23 cellular contexts compared by ENCODE assay signal in genomic region chr10:103199498-103199897, GRCh38. TPM values are rescaled to one million over a fixed set of nuclear protein-coding genes. Genes with fewer than 3 reads are reported as not detected.
"Had no signal": no experiment of that assay in that cellular context is flagged by ENCODE, and none has a peak within 500 bp of the region (broad histone marks: within the 10 kb centered on the region; RNA-seq: fewer than 3 reads in every experiment).

No MANE protein-coding gene starts in this region.

- H3K27me3 ChIP-seq: gastrocnemius medialis, heart left ventricle, right atrium auricular region, tibial artery had no signal

- H3K9me3 ChIP-seq: gastrocnemius medialis, heart left ventricle, prostate gland, right atrium auricular region, tibial artery had no signal

- H3K36me3 Mint-ChIP-seq: activated CD8-positive, alpha-beta memory T cell treated with anti-CD3 and anti-CD28 coated beads, Interleukin-2, amount 10 ng/mL, durations not matched to agents 7 days and 5 days; activated naive CD8-positive, alpha-beta T cell had no signal

- H3K4me1 ChIP-seq: prostate gland had no signal

- H3K27ac Mint-ChIP-seq: activated CD4-positive, alpha-beta memory T cell treated with anti-CD3 and anti-CD28 coated beads, Interleukin-2, amount 10 ng/mL, durations not matched to agents 7 days and 5 days; activated CD8-positive, alpha-beta memory T cell treated with anti-CD3 and anti-CD28 coated beads, Interleukin-2, amount 10 ng/mL, durations not matched to agents 7 days and 5 days; activated naive CD8-positive, alpha-beta T cell had no signal

- DNase-seq: activated CD4-positive, alpha-beta memory T cell treated with anti-CD3 and anti-CD28 coated beads, Interleukin-2, amount 10 ng/mL, durations not matched to agents 7 days and 5 days; activated CD4-positive, alpha-beta T cell treated with anti-CD3 and anti-CD28 coated beads for 48 hours; activated CD4-positive, CD25-positive, alpha-beta regulatory T cell; activated CD8-positive, alpha-beta memory T cell treated with anti-CD3 and anti-CD28 coated beads, Interleukin-2, amount 10 ng/mL, durations not matched to agents 7 days and 5 days; effector CD8-positive, alpha-beta T cell; gastrocnemius medialis; heart left ventricle; kidney; mammary epithelial cell; stimulated activated CD4-positive, alpha-beta T cell treated with anti-CD3 and anti-CD28 coated beads, Interleukin-2, amount 100 ng/mL, for 24 hours; stimulated activated naive CD4-positive, alpha-beta T cell treated with Interleukin-2 at 50 U/mL for 16 hours; tibial artery had no signal

- H3K9me3 Mint-ChIP-seq: activated CD4-positive, alpha-beta memory T cell treated with anti-CD3 and anti-CD28 coated beads, Interleukin-2, amount 10 ng/mL, durations not matched to agents 7 days and 5 days; neural crest cell had no signal

- H3K27ac ChIP-seq: gastrocnemius medialis, prostate gland, right atrium auricular region, tibial artery had no signal

- FAIRE-seq: kidney, urothelium cell line had no signal

- H3K36me3 ChIP-seq: gastrocnemius medialis, heart left ventricle, prostate gland, right atrium auricular region, tibial artery had no signal

- H3K4me3 Mint-ChIP-seq: activated CD4-positive, alpha-beta memory T cell treated with anti-CD3 and anti-CD28 coated beads, Interleukin-2, amount 10 ng/mL, durations not matched to agents 7 days and 5 days; activated CD8-positive, alpha-beta memory T cell treated with anti-CD3 and anti-CD28 coated beads, Interleukin-2, amount 10 ng/mL, durations not matched to agents 7 days and 5 days; activated naive CD8-positive, alpha-beta T cell; neural crest cell had no signal

- H3K27me3 Mint-ChIP-seq: activated CD4-positive, alpha-beta memory T cell treated with anti-CD3 and anti-CD28 coated beads, Interleukin-2, amount 10 ng/mL, durations not matched to agents 7 days and 5 days; activated naive CD8-positive, alpha-beta T cell had no signal

- ATAC-seq: activated CD8-positive, alpha-beta memory T cell treated with anti-CD3 and anti-CD28 coated beads, Interleukin-2, amount 10 ng/mL, durations not matched to agents 7 days and 5 days; esophagus mucosa; gastrocnemius medialis; heart left ventricle; left lobe of liver had no signal

- H3K4me3 ChIP-seq: gastrocnemius medialis, heart left ventricle, prostate gland, right atrium auricular region, tibial artery had no signal

RNA-seq across cellular contexts. Expression of gene RPEL1, which starts 46.2 kb away (rescaled TPM):
- total RNA-seq: activated CD8-positive, alpha-beta memory T cell treated with anti-CD3 and anti-CD28 coated beads, Interleukin-2, amount 10 ng/mL, durations not matched to agents 7 days and 5 days; cerebellum; esophagus mucosa; gastrocnemius medialis; heart left ventricle; kidney; left lobe of liver; mononuclear cell; neural crest cell; osteocyte; prostate gland; right atrium auricular region; subcutaneous adipose tissue had no signal
- polyA plus RNA-seq: heart left ventricle had no signal
